Comparison of ENCODE assay signal across 1 cellular context in genomic region chr1:9296850-9297249, GRCh38.
TF ChIP-seq lines count a peak whose summit lies in the region.

No MANE protein-coding gene starts in this region.

TF ChIP-seq in SK-N-SH treated with all-trans-retinoic acid at 6 μM for 48 hours, 23 proteins besides CTCF, POLR2A, EP300 and RAD21 (continued from another document):
- TF ChIP-seq TSHZ2 (CRISPR knock-in tag; IDR thresholded peaks at IDR 0.05) (no peak), OSR1 (CRISPR knock-in tag; IDR thresholded peaks at IDR 0.05) (no peak), ARNTL (CRISPR knock-in tag; IDR thresholded peaks at IDR 0.05; ENCODE audit: borderline replicate concordance, low read depth) (no peak), PPARA (CRISPR knock-in tag; IDR thresholded peaks at IDR 0.05; ENCODE audit: borderline replicate concordance) (no peak)
